Comparison of ENCODE assay signal across 1 cellular context in the genomic region with DNA sequence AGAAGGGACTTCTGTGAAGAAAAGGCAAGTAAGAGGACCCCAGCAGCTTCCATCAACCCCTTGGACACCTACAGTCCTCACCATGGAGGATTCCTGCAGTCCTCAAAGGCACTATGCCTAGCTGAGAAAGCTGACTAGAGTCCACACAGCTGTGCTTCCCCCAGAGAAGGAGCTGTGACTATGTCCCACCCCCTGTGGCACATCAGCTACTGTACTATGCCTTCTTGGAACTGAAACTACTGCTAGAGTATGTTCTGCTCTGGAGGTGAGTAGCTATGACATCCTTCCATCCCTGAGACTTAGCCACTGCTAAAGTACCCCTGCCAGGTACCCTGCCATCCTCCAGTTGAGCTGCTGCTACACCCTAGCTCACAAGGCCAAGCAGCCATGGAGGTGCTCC.
TF ChIP-seq lines count a peak whose summit lies in the region.

No MANE protein-coding gene starts in this region.

TF ChIP-seq in IMR-90, 13 proteins besides CTCF, POLR2A, EP300 and RAD21:
- no peak for TF ChIP-seq RCOR1 (IDR thresholded peaks at IDR 0.05; ENCODE audit: insufficient replicate concordance, low read length)
